In the genomic region with DNA sequence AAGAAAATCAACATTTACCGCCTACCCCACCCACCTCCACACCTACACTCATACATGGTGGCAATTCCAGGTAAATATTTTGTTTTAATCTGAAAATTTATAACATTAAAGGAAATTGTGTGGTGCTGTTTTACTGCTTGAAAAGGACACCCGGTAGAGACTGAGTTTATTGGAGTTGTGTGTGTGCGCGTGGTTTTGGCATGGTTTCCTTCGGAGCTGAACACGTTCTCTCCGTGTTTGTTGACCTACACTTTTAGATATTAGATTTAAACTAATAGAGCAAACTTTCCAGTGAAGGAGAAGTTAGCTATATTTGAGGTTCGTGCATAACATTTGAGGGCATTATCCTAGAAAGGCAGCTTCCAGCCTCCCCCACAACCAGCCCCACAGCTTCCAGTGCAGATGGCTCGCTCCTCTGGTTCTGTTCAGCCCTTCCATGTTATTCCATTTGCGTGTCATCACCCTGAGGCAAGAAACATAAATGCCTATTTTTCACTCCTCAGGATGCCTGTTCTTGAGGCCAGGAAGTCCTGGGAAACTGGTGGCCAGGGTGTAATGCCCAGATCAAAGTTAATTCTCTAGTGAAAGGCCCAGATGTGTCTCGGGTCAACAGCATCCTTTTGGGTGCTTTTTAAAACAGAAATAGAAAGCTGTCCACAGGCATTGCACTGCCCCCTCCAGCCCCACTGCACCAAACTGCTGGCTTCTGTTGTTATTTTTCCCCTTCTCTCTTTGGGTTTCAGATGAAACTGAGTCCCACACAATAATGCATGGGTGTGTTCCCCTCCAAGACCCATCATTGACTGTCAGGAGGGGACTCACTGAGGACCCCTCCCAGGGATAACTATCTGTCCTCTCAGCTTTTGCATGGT, we compare ENCODE assay signal across 14 cellular contexts.
DNase-seq lines count a peak whose midpoint lies in the region; ATAC-seq, FAIRE-seq and TF ChIP-seq lines count a peak whose summit lies in the region.
"Had no signal": no experiment of that assay in that cellular context is flagged by ENCODE, and none has a peak within 500 bp of the region (broad histone marks: within the 10 kb centered on the region; RNA-seq: fewer than 3 reads in every experiment).

No MANE protein-coding gene starts in this region.

- peaks cover 9% of the 10 kb centered on the region for H3K36me3 Mint-ChIP-seq in activated CD4-positive, alpha-beta memory T cell treated with anti-CD3 and anti-CD28 coated beads, Interleukin-2, amount 10 ng/mL, durations not matched to agents 7 days and 5 days (ENCODE audit: low read depth)

- no peaks in the 10 kb centered on the region for H3K9me3 Mint-ChIP-seq in activated CD4-positive, alpha-beta memory T cell treated with anti-CD3 and anti-CD28 coated beads, Interleukin-2, amount 10 ng/mL, durations not matched to agents 7 days and 5 days
- H3K9me3 Mint-ChIP-seq: dendritic cell treated with granulocyte-macrophage colony-stimulating factor and Interleukin-4, amounts not matched to agents 40 ng/mL and 50 ng/mL, for 4 days; T-helper 1 cell treated with Interleukin-12 subunit alpha and Interleukin-12 subunit beta and Interleukin-4 antibody, amounts not matched to agents 30 μg/mL and 1 μg/mL, for 36 hours had no signal

- ATAC-seq in GM21390 (IDR thresholded peaks at IDR 0.05; ENCODE audit: unreplicated experiment) (peak; percentile 39), HG03442 (IDR thresholded peaks at IDR 0.05; ENCODE audit: unreplicated experiment) (peak; percentile 35)

- FAIRE-seq in GM12891 (lab: Jason Lieb, UNC): peak; percentile 23

- no peak for DNase-seq in GM12891 (ENCODE audit: insufficient read length, low spot score)
- peak; percentile 82 for DNase-seq in islet precursor cell
- no peak for DNase-seq in caudate nucleus (lab: John Stamatoyannopoulos, UW)
- no peak for DNase-seq in activated CD4-positive, alpha-beta memory T cell treated with anti-CD3 and anti-CD28 coated beads, Interleukin-2, amount 10 ng/mL, durations not matched to agents 7 days and 5 days
- DNase-seq in HuH-7.5 (ENCODE audit: low spot score): no peak
- no peak for DNase-seq in NCI-H128 (lab: John Stamatoyannopoulos, UW; ENCODE audit: unreplicated experiment)
- DNase-seq: activated CD4-positive, alpha-beta T cell treated with anti-CD3 and anti-CD28 coated beads, Interleukin-2, amount 50 U/mL, for 48 hours; Karpas-422; OCI-M1 had no signal

- POLR2A ChIA-PET in activated CD4-positive, alpha-beta memory T cell treated with anti-CD3 and anti-CD28 coated beads, Interleukin-2, amount 10 ng/mL, durations not matched to agents 7 days and 5 days (lab: Charles Lee): no interaction called here

- CTCF ChIA-PET in activated CD4-positive, alpha-beta memory T cell treated with anti-CD3 and anti-CD28 coated beads, Interleukin-2, amount 10 ng/mL, durations not matched to agents 7 days and 5 days (lab: Charles Lee): interaction anchor here (0.9 kb wide), 1 partner anchor 21 kb away, joined by 3 read pairs; no protein-coding TSS in a partner anchor

- H3K27ac ChIP-seq in caudate nucleus (ENCODE audit: low read depth, low read length): no peak overlapping the region
- H3K27ac ChIP-seq: neutrophil had no signal

- no peak overlapping the region for H3K27ac Mint-ChIP-seq in activated CD4-positive, alpha-beta memory T cell treated with anti-CD3 and anti-CD28 coated beads, Interleukin-2, amount 10 ng/mL, durations not matched to agents 7 days and 5 days
- H3K27ac Mint-ChIP-seq: dendritic cell treated with granulocyte-macrophage colony-stimulating factor and Interleukin-4, amounts not matched to agents 40 ng/mL and 50 ng/mL, for 4 days had no signal

- no peak overlapping the region for H3K4me3 Mint-ChIP-seq in activated CD4-positive, alpha-beta memory T cell treated with anti-CD3 and anti-CD28 coated beads, Interleukin-2, amount 10 ng/mL, durations not matched to agents 7 days and 5 days
- H3K4me3 Mint-ChIP-seq: dendritic cell treated with granulocyte-macrophage colony-stimulating factor and Interleukin-4, amounts not matched to agents 40 ng/mL and 50 ng/mL, for 4 days; T-helper 1 cell treated with Interleukin-12 subunit alpha and Interleukin-12 subunit beta and Interleukin-4 antibody, amounts not matched to agents 30 μg/mL and 1 μg/mL, for 36 hours had no signal

- H3K4me1 Mint-ChIP-seq in activated CD4-positive, alpha-beta memory T cell treated with anti-CD3 and anti-CD28 coated beads, Interleukin-2, amount 10 ng/mL, durations not matched to agents 7 days and 5 days: peaks cover 19% of the 10 kb centered on the region

- TF ChIP-seq POLR2A in GM12891 (IDR thresholded peaks at IDR 0.05; ENCODE audit: low read depth, low read length): no peak

- H3K27me3 Mint-ChIP-seq in activated CD4-positive, alpha-beta memory T cell treated with anti-CD3 and anti-CD28 coated beads, Interleukin-2, amount 10 ng/mL, durations not matched to agents 7 days and 5 days: peaks cover 15% of the 10 kb centered on the region

TF ChIP-seq in GM12891, 5 proteins besides CTCF, POLR2A, EP300 and RAD21:
- TF ChIP-seq SPI1 (IDR thresholded peaks at IDR 0.05; ENCODE audit: low read depth, low read length) (no peak), PAX5 (IDR thresholded peaks at IDR 0.05; ENCODE audit: insufficient read depth, low read length, severe bottlenecking) (no peak), POU2F2 (IDR thresholded peaks at IDR 0.05; ENCODE audit: low read depth, low read length) (no peak), POLR2AphosphoS5 (IDR thresholded peaks at IDR 0.05; ENCODE audit: low read depth, low read length) (no peak), TAF1 (IDR thresholded peaks at IDR 0.05; ENCODE audit: low read depth, low read length) (no peak)
